In the genomic region with DNA sequence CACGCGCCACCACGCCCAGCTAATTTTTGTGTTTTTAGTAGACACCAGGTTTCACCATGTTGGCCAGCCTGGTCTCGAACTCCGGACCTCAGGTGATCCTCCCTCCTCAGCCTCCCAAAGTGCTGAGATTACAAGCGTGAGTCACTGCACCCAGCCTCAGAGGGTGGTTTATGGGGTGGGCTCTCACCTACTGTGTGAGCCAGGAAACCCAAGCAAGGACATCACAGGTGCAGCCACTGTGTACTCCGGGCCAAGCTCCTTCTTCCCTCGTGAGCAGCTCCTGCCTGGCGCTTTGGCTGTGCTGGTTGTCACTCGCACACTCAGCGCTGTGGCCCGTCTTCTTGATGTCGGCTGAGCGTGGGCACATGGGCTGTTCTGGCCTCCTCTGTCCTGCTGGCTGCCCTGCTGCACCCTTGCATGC, we compare ENCODE assay signal across 15 cellular contexts.
"Had no signal": no experiment of that assay in that cellular context is flagged by ENCODE, and none has a peak within 500 bp of the region (broad histone marks: within the 10 kb centered on the region; RNA-seq: fewer than 3 reads in every experiment).

No MANE protein-coding gene starts in this region.

- H3K27ac ChIP-seq: foreskin keratinocyte, heart left ventricle, stomach, VCaP had no signal

- H3K4me3 Mint-ChIP-seq: activated CD4-positive, alpha-beta T cell treated with anti-CD3 and anti-CD28 coated beads for 36 hours; activated CD8-positive, alpha-beta T cell treated with anti-CD3 and anti-CD28 coated beads for 36 hours; activated naive CD4-positive, alpha-beta T cell treated with anti-CD3 and anti-CD28 coated beads, Interleukin-2, amount 50 U/mL, for 24 hours; activated T-helper 1 cell treated with anti-CD3 and anti-CD28 coated beads, Interleukin-12 subunit alpha, Interleukin-12 subunit beta, Interleukin-2, Interleukin-4 antibody, amounts not matched to agents 30 ng/mL and 10 ng/mL and 1 ng/mL, durations not matched to agents 14 hours and 24 hours and 36 hours; natural killer cell; T-cell had no signal

- H3K27me3 ChIP-seq: foreskin keratinocyte, heart left ventricle, stomach had no signal

- H3K4me3 ChIP-seq: heart left ventricle, stomach had no signal

- H3K9me3 Mint-ChIP-seq: activated CD8-positive, alpha-beta T cell treated with anti-CD3 and anti-CD28 coated beads for 36 hours; activated naive CD4-positive, alpha-beta T cell treated with anti-CD3 and anti-CD28 coated beads, Interleukin-2, amount 50 U/mL, for 24 hours; activated T-helper 1 cell treated with anti-CD3 and anti-CD28 coated beads, Interleukin-12 subunit alpha, Interleukin-12 subunit beta, Interleukin-2, Interleukin-4 antibody, amounts not matched to agents 30 ng/mL and 10 ng/mL and 1 ng/mL, durations not matched to agents 14 hours and 24 hours and 36 hours; natural killer cell; T-cell had no signal

- DNase-seq: activated CD4-positive, alpha-beta T cell treated with anti-CD3 and anti-CD28 coated beads for 36 hours; activated CD8-positive, alpha-beta memory T cell treated with anti-CD3 and anti-CD28 coated beads, Interleukin-2, amount 50 U/mL, for 4 hours; activated CD8-positive, alpha-beta T cell treated with anti-CD3 and anti-CD28 coated beads for 36 hours; foreskin keratinocyte; mammary epithelial cell; natural killer cell; stimulated activated CD4-positive, alpha-beta T cell treated with anti-CD3 and anti-CD28 coated beads, Interleukin-4, amount 100 ng/mL, for 1 hour; stimulated activated CD8-positive, alpha-beta memory T cell treated with anti-CD3 and anti-CD28 coated beads, Interleukin-4, amount 100 ng/mL, for 48 hours; T-cell; T1000 had no signal

- H3K4me1 ChIP-seq: foreskin keratinocyte had no signal

- ATAC-seq: activated CD4-positive, alpha-beta T cell treated with anti-CD3 and anti-CD28 coated beads for 36 hours; activated CD8-positive, alpha-beta T cell treated with anti-CD3 and anti-CD28 coated beads for 36 hours; foreskin keratinocyte; heart left ventricle; natural killer cell; T-cell had no signal

- H3K4me1 Mint-ChIP-seq: activated CD4-positive, alpha-beta T cell treated with anti-CD3 and anti-CD28 coated beads for 36 hours; activated naive CD4-positive, alpha-beta T cell treated with anti-CD3 and anti-CD28 coated beads, Interleukin-2, amount 50 U/mL, for 24 hours; natural killer cell; T-cell had no signal

- H3K36me3 Mint-ChIP-seq: activated naive CD4-positive, alpha-beta T cell treated with anti-CD3 and anti-CD28 coated beads, Interleukin-2, amount 50 U/mL, for 24 hours; natural killer cell; T-cell had no signal

- H3K9me3 ChIP-seq: heart left ventricle, stomach had no signal

- H3K27ac Mint-ChIP-seq: activated CD4-positive, alpha-beta T cell treated with anti-CD3 and anti-CD28 coated beads for 36 hours; activated CD8-positive, alpha-beta T cell treated with anti-CD3 and anti-CD28 coated beads for 36 hours; activated naive CD4-positive, alpha-beta T cell treated with anti-CD3 and anti-CD28 coated beads, Interleukin-2, amount 50 U/mL, for 24 hours; activated T-helper 1 cell treated with anti-CD3 and anti-CD28 coated beads, Interleukin-12 subunit alpha, Interleukin-12 subunit beta, Interleukin-2, Interleukin-4 antibody, amounts not matched to agents 30 ng/mL and 10 ng/mL and 1 ng/mL, durations not matched to agents 14 hours and 24 hours and 36 hours; natural killer cell; T-cell had no signal

- H3K27me3 Mint-ChIP-seq: activated CD4-positive, alpha-beta T cell treated with anti-CD3 and anti-CD28 coated beads for 36 hours; activated CD8-positive, alpha-beta T cell treated with anti-CD3 and anti-CD28 coated beads for 36 hours; activated naive CD4-positive, alpha-beta T cell treated with anti-CD3 and anti-CD28 coated beads, Interleukin-2, amount 50 U/mL, for 24 hours; T-cell had no signal
